30 cellular contexts compared by ENCODE assay signal in genomic region chr20:41412324-41412723, GRCh38. TPM values are rescaled to one million over a fixed set of nuclear protein-coding genes. Genes with fewer than 3 reads are reported as not detected.
DNase-seq lines count a peak whose midpoint lies in the region; ATAC-seq and TF ChIP-seq lines count a peak whose summit lies in the region.
"Had no signal": no experiment of that assay in that cellular context is flagged by ENCODE, and none has a peak within 500 bp of the region (broad histone marks: within the 10 kb centered on the region; RNA-seq: fewer than 3 reads in every experiment).

No MANE protein-coding gene starts in this region.

- H3K36me3 ChIP-seq in MM.1S (replicated peaks; ENCODE audit: insufficient read depth, low read length) (no peaks in the 10 kb centered on the region), left lung (peaks cover 0 to 96% of the 10 kb centered on the region in 2 donors), SJCRH30 (peaks cover 39% of the 10 kb centered on the region)

- no peaks in the 10 kb centered on the region for H4K20me1 ChIP-seq in MM.1S (ENCODE audit: insufficient read depth, low read length)

- H3K4me1 ChIP-seq in MM.1S (ENCODE audit: low read length) = peaks cover 41% of the 10 kb centered on the region
- no peaks in the 10 kb centered on the region for H3K4me1 ChIP-seq in left lung
- peaks cover 27% of the 10 kb centered on the region for H3K4me1 ChIP-seq in SJCRH30

- peak overlapping the region; percentile 46; the same call in 1 of the 2 replicates for H3K4me2 ChIP-seq in MM.1S (ENCODE audit: low read depth, low read length)

- peaks cover 43% of the 10 kb centered on the region for H3K4me1 Mint-ChIP-seq in activated CD4-positive, alpha-beta T cell treated with anti-CD3 and anti-CD28 coated beads, Interleukin-2, amount 10 ng/mL, durations not matched to agents 7 days and 5 days

- H3K27ac ChIP-seq in MM.1S (ENCODE audit: low read length) (peak overlapping the region; percentile 53; the same call in 1 of the 2 replicates), skin epidermis (peak overlapping the region in 16 of 21 experiments; percentile 20 to 77 (median 49)), left lung (no peak overlapping the region), SJCRH30 (no peak overlapping the region)
- H3K27ac ChIP-seq: brain microvascular endothelial cell, transverse colon had no signal

- no peaks in the 10 kb centered on the region for H3K79me2 ChIP-seq in MM.1S (ENCODE audit: low read length)

- H3K9me3 ChIP-seq in MM.1S (replicated peaks; ENCODE audit: insufficient read depth, low read length) (no peaks in the 10 kb centered on the region), left lung (no peaks in the 10 kb centered on the region), SJCRH30 (replicated peaks) (no peaks in the 10 kb centered on the region)
- H3K9me3 ChIP-seq: esophagus muscularis mucosa, transverse colon had no signal

- no peak overlapping the region for H2AFZ ChIP-seq in MM.1S (ENCODE audit: low read length)

- H3K9me2 ChIP-seq in MM.1S (replicated peaks; ENCODE audit: insufficient read depth, low read length) = no peaks in the 10 kb centered on the region

- H3F3A ChIP-seq in MM.1S (ENCODE audit: insufficient read depth, low read length) = peaks cover 33% of the 10 kb centered on the region

- intact Hi-C loops in left lung (cut with DNase I) = no loop called here

- no peak for DNase-seq in activated CD4-positive, alpha-beta T cell treated with anti-CD3 and anti-CD28 coated beads, Interleukin-2, amount 10 ng/mL, durations not matched to agents 7 days and 5 days
- DNase-seq in activated CD4-positive, alpha-beta T cell treated with anti-CD3 and anti-CD28 coated beads, Interleukin-2, amount 50 U/mL, for 4 hours = no peak
- DNase-seq in MM.1S (no peak), islet precursor cell (peak; percentile 61), 8988T (no peak), left lung (no peak), SJCRH30 (no peak)
- DNase-seq: activated naive CD8-positive, alpha-beta T cell treated with anti-CD3 and anti-CD28 coated beads, Interleukin-2, amount 50 U/mL, for 24 hours; brain microvascular endothelial cell; DMS53; effector CD8-positive, alpha-beta T cell; GDM1; kidney; NCI-H1105 treated with DMSO at 0.1 percent for 48 hours; NCI-H2081; NCI-H345; NCI-H774; occipital lobe; RPMI8226; stimulated activated CD4-positive, alpha-beta T cell treated with anti-CD3 and anti-CD28 coated beads, Interleukin-12 subunit alpha, Interleukin-12 subunit beta, amount 100 ng/mL, for 4 hours; stimulated activated CD4-positive, alpha-beta T cell treated with anti-CD3 and anti-CD28 coated beads, Interleukin-4, amount 100 ng/mL, for 4 hours; stimulated activated naive CD4-positive, alpha-beta T cell treated with Interleukin-2 at 50 U/mL for 16 hours; transverse colon had no signal

- no peaks in the 10 kb centered on the region for H3K9me3 Mint-ChIP-seq in activated CD4-positive, alpha-beta T cell treated with anti-CD3 and anti-CD28 coated beads, Interleukin-2, amount 10 ng/mL, durations not matched to agents 7 days and 5 days
- H3K9me3 Mint-ChIP-seq: activated naive CD8-positive, alpha-beta T cell treated with anti-CD3 and anti-CD28 coated beads, Interleukin-2, amount 50 U/mL, for 24 hours; IgD-negative memory B cell; T-helper 2 cell treated with Interferon-gamma antibody and Interleukin-4, amounts not matched to agents 5 μg/mL and 100 μg/mL, for 36 hours had no signal

- ATAC-seq in left lung = no peak
- ATAC-seq: activated naive CD8-positive, alpha-beta T cell treated with anti-CD3 and anti-CD28 coated beads, Interleukin-2, amount 50 U/mL, for 24 hours; SK-N-SH treated with all-trans-retinoic acid at 6 μM for 48 hours had no signal

- H3K27me3 Mint-ChIP-seq in activated CD4-positive, alpha-beta T cell treated with anti-CD3 and anti-CD28 coated beads, Interleukin-2, amount 10 ng/mL, durations not matched to agents 7 days and 5 days = no peaks in the 10 kb centered on the region
- H3K27me3 Mint-ChIP-seq: activated naive CD8-positive, alpha-beta T cell treated with anti-CD3 and anti-CD28 coated beads, Interleukin-2, amount 50 U/mL, for 24 hours; IgD-negative memory B cell had no signal

- H3K36me3 Mint-ChIP-seq in activated CD4-positive, alpha-beta T cell treated with anti-CD3 and anti-CD28 coated beads, Interleukin-2, amount 10 ng/mL, durations not matched to agents 7 days and 5 days (ENCODE audit: low read depth) = peaks cover 43% of the 10 kb centered on the region

- no peak overlapping the region for H3K9ac ChIP-seq in MM.1S (ENCODE audit: low read length)

- POLR2A ChIA-PET in activated CD4-positive, alpha-beta T cell treated with anti-CD3 and anti-CD28 coated beads, Interleukin-2, amount 10 ng/mL, durations not matched to agents 7 days and 5 days (lab: Charles Lee) = no interaction called here

- H3K4me3 Mint-ChIP-seq in activated CD4-positive, alpha-beta T cell treated with anti-CD3 and anti-CD28 coated beads, Interleukin-2, amount 10 ng/mL, durations not matched to agents 7 days and 5 days = no peak overlapping the region
- H3K4me3 Mint-ChIP-seq: activated naive CD8-positive, alpha-beta T cell treated with anti-CD3 and anti-CD28 coated beads, Interleukin-2, amount 50 U/mL, for 24 hours; IgD-negative memory B cell; T-helper 2 cell treated with Interferon-gamma antibody and Interleukin-4, amounts not matched to agents 5 μg/mL and 100 μg/mL, for 36 hours had no signal

- CTCF ChIA-PET in activated CD4-positive, alpha-beta T cell treated with anti-CD3 and anti-CD28 coated beads, Interleukin-2, amount 10 ng/mL, durations not matched to agents 7 days and 5 days (lab: Charles Lee) = no interaction called here

- TF ChIP-seq CTCF in MM.1S (IDR thresholded peaks at IDR 0.05; ENCODE audit: low read length) (no peak), left lung (IDR thresholded peaks at IDR 0.05) (no peak)

- H3K4me3 ChIP-seq in MM.1S (ENCODE audit: low read length) (no peak overlapping the region), skin epidermis (no peak overlapping the region), left lung (no peak overlapping the region), SJCRH30 (no peak overlapping the region)
- H3K4me3 ChIP-seq: esophagus muscularis mucosa, transverse colon had no signal

- H3K27me3 ChIP-seq in MM.1S (replicated peaks; ENCODE audit: insufficient read depth, low read length) (no peaks in the 10 kb centered on the region), left lung (no peaks in the 10 kb centered on the region), SJCRH30 (no peaks in the 10 kb centered on the region)
- H3K27me3 ChIP-seq: brain microvascular endothelial cell, esophagus muscularis mucosa, transverse colon had no signal

- peak overlapping the region; percentile 28 for H3K27ac Mint-ChIP-seq in activated CD4-positive, alpha-beta T cell treated with anti-CD3 and anti-CD28 coated beads, Interleukin-2, amount 10 ng/mL, durations not matched to agents 7 days and 5 days
- H3K27ac Mint-ChIP-seq: activated naive CD8-positive, alpha-beta T cell treated with anti-CD3 and anti-CD28 coated beads, Interleukin-2, amount 50 U/mL, for 24 hours; IgD-negative memory B cell; T-helper 2 cell treated with Interferon-gamma antibody and Interleukin-4, amounts not matched to agents 5 μg/mL and 100 μg/mL, for 36 hours had no signal

RNA-seq across cellular contexts. Expression of gene EMILIN3, which starts 45.7 kb away (rescaled TPM):
- not detected for total RNA-seq in activated CD4-positive, alpha-beta T cell treated with anti-CD3 and anti-CD28 coated beads, Interleukin-2, amount 10 ng/mL, durations not matched to agents 7 days and 5 days
- under 1 TPM; 0.08 to 0.29 TPM for total RNA-seq in left lung
- 11.7 and 12.0 TPM in 2 replicates for total RNA-seq in SJCRH30 (2014; rRNA removed; shearing (Covaris generic))
- total RNA-seq: myocyte, renal cortical epithelial cell had no signal

Comparison
In these comparisons a context has a peak if more than half of its experiments do, and no peak if none do; other contexts are left out.
1. H3K27ac ChIP-seq: peak in MM.1S (single experiment) and skin epidermis (16 of 21); none in left lung (0 of 2) and SJCRH30 (single experiment).